Comparison of ENCODE assay signal across 19 cellular contexts in genomic region chr3:168493412-168494205, GRCh38.
DNase-seq lines count a peak whose midpoint lies in the region; ATAC-seq, FAIRE-seq and TF ChIP-seq lines count a peak whose summit lies in the region.
"Had no signal": no experiment of that assay in that cellular context is flagged by ENCODE, and none has a peak within 500 bp of the region (broad histone marks: within the 10 kb centered on the region; RNA-seq: fewer than 3 reads in every experiment).

No MANE protein-coding gene starts in this region.

- intact Hi-C loops in vagina (cut with DNase I): no loop called here

- H3K27me3 ChIP-seq in vagina: no peaks in the 10 kb centered on the region

- DNase-seq in GM12891 (ENCODE audit: insufficient read length, low spot score) (no peak), NCI-H526 (lab: John Stamatoyannopoulos, UW) (peak; percentile 77 to 78), WTC11 (ENCODE audit: low spot score) (no peak), putamen (ENCODE audit: low spot score) (peak; percentile 42), middle frontal gyrus (ENCODE audit: extremely low spot score, low spot score) (no peak), left lobe of liver (ENCODE audit: low spot score) (no peak), vagina (ENCODE audit: extremely low spot score in 2 of 2) (no peak)
- DNase-seq: AML-193; Caco-2; CD4-positive, alpha-beta T cell; HFFc6 had no signal

- H3K27ac Mint-ChIP-seq in WTC11: no peak overlapping the region
- H3K27ac Mint-ChIP-seq: CD4-positive, alpha-beta T cell; HFFc6 had no signal

- peak; percentile 60 for ATAC-seq in WTC11
- ATAC-seq in left lobe of liver: no peak
- ATAC-seq: A549, HCT116 had no signal

- TF ChIP-seq POLR2A in GM12891 (IDR thresholded peaks at IDR 0.05; ENCODE audit: low read depth, low read length): no peak
- TF ChIP-seq POLR2A in vagina (IDR thresholded peaks at IDR 0.05): no peak

- FAIRE-seq in GM12891 (lab: Jason Lieb, UNC): no peak
- FAIRE-seq: A549, D721Med, G401.6, H54 had no signal

- H3K4me1 Mint-ChIP-seq in WTC11: peaks cover 12% of the 10 kb centered on the region

- no peaks in the 10 kb centered on the region for H3K9me3 Mint-ChIP-seq in WTC11
- H3K9me3 Mint-ChIP-seq: CD4-positive, alpha-beta T cell had no signal

- no peaks in the 10 kb centered on the region for H3K4me1 ChIP-seq in vagina
- H3K4me1 ChIP-seq: A549, Caco-2 had no signal

- no peaks in the 10 kb centered on the region for H3K9me3 ChIP-seq in vagina
- H3K9me3 ChIP-seq: A549, Caco-2 had no signal

- CTCF ChIA-PET in WTC11 (lab: Charles Lee): interaction anchor here (1.1 to 1.2 kb wide), 2 partner anchors 18 to 127 kb away, joined by 3 read pairs; no protein-coding TSS in a partner anchor

- H3K4me3 Mint-ChIP-seq in WTC11: no peak overlapping the region
- H3K4me3 Mint-ChIP-seq: CD4-positive, alpha-beta T cell; HFFc6 had no signal

- H3K4me3 ChIP-seq in vagina: no peak overlapping the region
- H3K4me3 ChIP-seq: A549 had no signal

- TF ChIP-seq CTCF in WTC11 (IDR thresholded peaks at IDR 0.05): no peak
- TF ChIP-seq CTCF in vagina (IDR thresholded peaks at IDR 0.05): no peak

- no peaks in the 10 kb centered on the region for H3K36me3 Mint-ChIP-seq in WTC11

- H3K27ac ChIP-seq in vagina: no peak overlapping the region
- H3K27ac ChIP-seq: 22Rv1, A549, C4-2B, HL-60 had no signal

- POLR2A ChIA-PET in WTC11 (lab: Charles Lee): no interaction called here

- H3K36me3 ChIP-seq in vagina: no peaks in the 10 kb centered on the region

- H3K27me3 Mint-ChIP-seq in WTC11 (ENCODE audit: low read depth): no peaks in the 10 kb centered on the region
- H3K27me3 Mint-ChIP-seq: CD4-positive, alpha-beta T cell had no signal

TF ChIP-seq in GM12891, 5 proteins besides CTCF, POLR2A, EP300 and RAD21:
- TF ChIP-seq TAF1 (IDR thresholded peaks at IDR 0.05; ENCODE audit: low read depth, low read length) (no peak), SPI1 (IDR thresholded peaks at IDR 0.05; ENCODE audit: low read depth, low read length) (0 out of 2 replicates have a peak, but pooled peaks have one; percentile 21)
TF ChIP-seq in GM12891: peak in this region for 1.

TF ChIP-seq in WTC11, 78 proteins besides CTCF, POLR2A, EP300 and RAD21:
- TF ChIP-seq TEAD4 (CRISPR knock-in tag; IDR thresholded peaks at IDR 0.05) (no peak), ZNF396 (CRISPR knock-in tag; IDR thresholded peaks at IDR 0.05; ENCODE audit: borderline replicate concordance) (no peak), USF2 (CRISPR knock-in tag; IDR thresholded peaks at IDR 0.05) (no peak), E2F5 (CRISPR knock-in tag; IDR thresholded peaks at IDR 0.05) (no peak), ZNF671 (CRISPR knock-in tag; IDR thresholded peaks at IDR 0.05) (no peak)

Comparison
In these comparisons a context has a peak if more than half of its experiments do, and no peak if none do; other contexts are left out.
1. DNase-seq: peak in NCI-H526 (2 of 2) and putamen (single experiment); none in GM12891 (single experiment), WTC11 (single experiment), middle frontal gyrus (single experiment), left lobe of liver (single experiment) and vagina (0 of 2).